In the genomic region with DNA sequence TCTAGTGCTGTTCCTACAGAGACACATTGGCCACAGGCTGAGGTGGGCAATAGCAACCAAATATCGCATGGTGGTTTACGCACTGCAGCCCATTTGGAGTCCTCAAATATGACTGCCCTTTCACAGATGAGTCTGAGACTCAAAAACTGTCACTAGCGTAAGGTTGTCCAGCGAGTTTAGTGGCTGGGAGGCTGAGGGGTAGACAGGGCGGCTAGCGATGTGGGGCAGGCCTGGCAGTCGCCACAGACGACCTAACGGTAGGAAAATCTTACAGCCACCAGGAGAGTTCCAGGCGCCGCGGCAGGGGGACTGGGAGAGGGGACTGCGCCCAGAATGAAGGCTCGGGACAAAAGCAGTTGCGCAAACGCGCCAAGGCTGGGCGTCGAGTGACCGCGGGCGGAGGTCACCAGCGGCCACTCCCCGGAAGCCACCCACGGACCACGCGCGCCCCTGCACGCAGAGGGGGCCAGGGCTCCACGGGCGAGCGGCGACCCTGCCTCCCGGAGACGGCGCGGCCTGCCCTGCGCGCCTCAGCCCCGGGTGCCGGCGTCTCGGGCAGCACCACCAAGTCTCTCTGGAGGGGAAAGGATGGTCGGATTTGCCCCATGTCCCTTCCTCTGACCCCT, we compare ENCODE assay signal across 8 cellular contexts. TPM values are rescaled to one million over a fixed set of nuclear protein-coding genes. Genes with fewer than 3 reads are reported as not detected.
DNase-seq lines count a peak whose midpoint lies in the region; ATAC-seq and TF ChIP-seq lines count a peak whose summit lies in the region.

No MANE protein-coding gene starts in this region.

- TF ChIP-seq EP300 in SK-N-SH (IDR thresholded peaks at IDR 0.05; ENCODE audit: borderline replicate concordance in 1 of 2, low read depth in 1 of 2, low read length in 1 of 2): no peak

- H3K36me3 ChIP-seq in HAP-1 (replicated peaks): no peaks in the 10 kb centered on the region
- H3K36me3 ChIP-seq in SK-N-SH (replicated peaks in 1 of 2; ENCODE audit: control insufficient read depth in 1 of 2, insufficient read depth in 2 of 2, low read length in 1 of 2): peaks cover 0 to 4% of the 10 kb centered on the region in 2 experiments
- no peaks in the 10 kb centered on the region for H3K36me3 ChIP-seq in esophagus squamous epithelium

- peaks cover 23% of the 10 kb centered on the region for H3F3A ChIP-seq in SK-N-SH (replicated peaks; ENCODE audit: insufficient read depth)

- H3K27me3 ChIP-seq in CD4-positive, alpha-beta T cell (ENCODE audit: control insufficient read depth, insufficient read depth, low read length): no peaks in the 10 kb centered on the region
- H3K27me3 ChIP-seq in HAP-1 (ENCODE audit: low read depth): no peaks in the 10 kb centered on the region
- no peaks in the 10 kb centered on the region for H3K27me3 ChIP-seq in SK-N-SH (ENCODE audit: insufficient read depth)
- H3K27me3 ChIP-seq in esophagus squamous epithelium: no peaks in the 10 kb centered on the region

- in situ Hi-C loops in HAP-1 (cut with MboI; ENCODE audit: low sequenced_read_pairs): loop anchor here (25.0 kb wide), 1 partner anchor 471 kb away; a partner anchor contains a TSS

- H3K4me1 Mint-ChIP-seq in CD4-positive, alpha-beta T cell (ENCODE audit: low read depth): peaks cover 61% of the 10 kb centered on the region
- peaks cover 57 to 62% of the 10 kb centered on the region in 2 donors for H3K4me1 Mint-ChIP-seq in natural killer cell treated with Interleukin-12 subunit alpha and Interleukin-12 subunit beta and Interleukin-15 and Interleukin-18, amount 100 ng/mL, for 72 hours (ENCODE audit: low read depth in 2 of 2)

- intact Hi-C loops in CD4-positive, alpha-beta T cell (cut with DNase I, micrococcal nuclease): loop anchor here (5.0 kb wide), 3 partner anchors 101 to 561 kb away; a partner anchor contains a TSS
- intact Hi-C loops in esophagus squamous epithelium (cut with DNase I): no loop called here

- no peak for TF ChIP-seq CTCF in CD4-positive, alpha-beta T cell (IDR thresholded peaks at IDR 0.05)
- TF ChIP-seq CTCF in SK-N-SH (IDR thresholded peaks at IDR 0.05) (no peak), esophagus squamous epithelium (IDR thresholded peaks at IDR 0.05) (no peak)

- no peaks in the 10 kb centered on the region for H3K27me3 Mint-ChIP-seq in CD4-positive, alpha-beta T cell
- H3K27me3 Mint-ChIP-seq in natural killer cell treated with Interleukin-12 subunit alpha and Interleukin-12 subunit beta and Interleukin-15 and Interleukin-18, amount 100 ng/mL, for 72 hours: no peaks in the 10 kb centered on the region

- peaks cover 34% of the 10 kb centered on the region for H3K36me3 Mint-ChIP-seq in CD4-positive, alpha-beta T cell (ENCODE audit: low read depth)
- peaks cover 6% of the 10 kb centered on the region for H3K36me3 Mint-ChIP-seq in natural killer cell treated with Interleukin-12 subunit alpha and Interleukin-12 subunit beta and Interleukin-15 and Interleukin-18, amount 100 ng/mL, for 72 hours

- H4K20me1 ChIP-seq in SK-N-SH (ENCODE audit: insufficient read depth): peaks cover 37% of the 10 kb centered on the region

- H3K27ac ChIP-seq in CD4-positive, alpha-beta T cell (ENCODE audit: low read depth, low read length): peak overlapping the region; percentile 86
- peak overlapping the region; percentile 74 to 93 for H3K27ac ChIP-seq in SK-N-SH (ENCODE audit: low read depth in 2 of 2, low read length in 1 of 2)
- peak overlapping the region; percentile 97 to 100 (median 98) for H3K27ac ChIP-seq in esophagus squamous epithelium

- H3K9ac ChIP-seq in SK-N-SH: peak overlapping the region; percentile 84

- H3K27ac Mint-ChIP-seq in CD4-positive, alpha-beta T cell: peak overlapping the region; percentile 98
- peak overlapping the region; percentile 90 to 98 for H3K27ac Mint-ChIP-seq in natural killer cell treated with Interleukin-12 subunit alpha and Interleukin-12 subunit beta and Interleukin-15 and Interleukin-18, amount 100 ng/mL, for 72 hours

- 46% methylated on average over 14 of the region's 44 CpGs for WGBS in SK-N-SH (ENCODE audit: low lambda C conversion rate)
- WGBS in esophagus squamous epithelium, 2 donors: 1 to 7% methylated on average over 9 to 22 of the region's 44 CpGs

- CTCF ChIA-PET in CD4-positive, alpha-beta T cell (lab: Charles Lee): no interaction called here
- CTCF ChIA-PET in SK-N-SH (lab: Yijun Ruan, JAX): interaction anchor here (0.9 kb wide), 1 partner anchor 245 kb away, joined by 3 read pairs; no protein-coding TSS in a partner anchor

- H3K9me3 Mint-ChIP-seq in CD4-positive, alpha-beta T cell: no peaks in the 10 kb centered on the region
- H3K9me3 Mint-ChIP-seq in natural killer cell treated with Interleukin-12 subunit alpha and Interleukin-12 subunit beta and Interleukin-15 and Interleukin-18, amount 100 ng/mL, for 72 hours: no peaks in the 10 kb centered on the region

- TF ChIP-seq POLR2A in esophagus squamous epithelium (IDR thresholded peaks at IDR 0.05): no peak

- H3K4me1 ChIP-seq in HAP-1 (peaks cover 50% of the 10 kb centered on the region), SK-N-SH (ENCODE audit: control insufficient read depth in 1 of 2, insufficient read depth in 2 of 2, low read depth in 1 of 2, low read length in 1 of 2) (peaks cover 19 to 27% of the 10 kb centered on the region in 2 experiments), esophagus squamous epithelium (peaks cover 22 to 63% (median 34%) of the 10 kb centered on the region in 3 donors)

- no peaks in the 10 kb centered on the region for H3K9me2 ChIP-seq in SK-N-SH

- peak overlapping the region; percentile 93 for H3K4me3 Mint-ChIP-seq in CD4-positive, alpha-beta T cell
- H3K4me3 Mint-ChIP-seq in natural killer cell treated with Interleukin-12 subunit alpha and Interleukin-12 subunit beta and Interleukin-15 and Interleukin-18, amount 100 ng/mL, for 72 hours: peak overlapping the region; percentile 85

- TF ChIP-seq RAD21 in SK-N-SH (IDR thresholded peaks at IDR 0.05; ENCODE audit: low read length): no peak

- no peak for ATAC-seq in CD4-positive, alpha-beta T cell (ENCODE audit: poor library complexity)
- peak; percentile 29 to 43 for ATAC-seq in natural killer cell treated with Interleukin-12 subunit alpha and Interleukin-12 subunit beta and Interleukin-15 and Interleukin-18, amount 100 ng/mL, for 72 hours
- ATAC-seq in HG02840 (IDR thresholded peaks at IDR 0.05; ENCODE audit: low FRiP score, unreplicated experiment) (no peak), GM21360 (IDR thresholded peaks at IDR 0.05; ENCODE audit: unreplicated experiment) (no peak)

- peak overlapping the region; percentile 90 for H3K4me2 ChIP-seq in SK-N-SH

- H3K9me3 ChIP-seq in CD4-positive, alpha-beta T cell (ENCODE audit: control insufficient read depth, low read length): no peaks in the 10 kb centered on the region
- H3K9me3 ChIP-seq in HAP-1: no peaks in the 10 kb centered on the region
- H3K9me3 ChIP-seq in SK-N-SH: no peaks in the 10 kb centered on the region
- no peaks in the 10 kb centered on the region for H3K9me3 ChIP-seq in esophagus squamous epithelium

- H3K79me2 ChIP-seq in SK-N-SH (ENCODE audit: insufficient read depth): peaks cover 38% of the 10 kb centered on the region

- POLR2A ChIA-PET in CD4-positive, alpha-beta T cell (lab: Charles Lee): interaction anchor here (5.4 kb wide), 1 partner anchor 9 kb away, joined by 99 read pairs; a partner anchor contains a TSS
- POLR2A ChIA-PET in SK-N-SH (lab: Yijun Ruan, JAX): no interaction called here

- peak overlapping the region; percentile 52; the same call in 1 of the 2 replicates for H2AFZ ChIP-seq in SK-N-SH (ENCODE audit: low read depth)

- DNase-seq in CD4-positive, alpha-beta T cell: no peak
- DNase-seq in HAP-1 (ENCODE audit: low spot score in 2 of 2) (peak in 1 of 2 experiments; percentile 63), SK-N-SH (no peak), esophagus squamous epithelium (lab: John Stamatoyannopoulos, UW) (no peak)
- peak; percentile 86 for DNase-seq in natural killer cell treated with Interleukin-12 subunit alpha and Interleukin-12 subunit beta and Interleukin-15 and Interleukin-18, amount 100 ng/mL, for 72 hours (ENCODE audit: low spot score)
- DNase-seq in activated CD8-positive, alpha-beta memory T cell treated with anti-CD3 and anti-CD28 coated beads for 24 hours: no peak

- H3K4me3 ChIP-seq in HAP-1 (peak overlapping the region; percentile 43), SK-N-SH (ENCODE audit: low read depth in 2 of 2, low read length in 1 of 2) (peak overlapping the region; percentile 78 to 79), esophagus squamous epithelium (peak overlapping the region; percentile 68 to 94 (median 76))

TF ChIP-seq in SK-N-SH, 30 proteins besides CTCF, POLR2A, EP300 and RAD21 (continues in another document):
- TF ChIP-seq GABPA (IDR thresholded peaks at IDR 0.05; ENCODE audit: low read depth) (no peak), EZH2phosphoT487 (IDR thresholded peaks at IDR 0.05; ENCODE audit: borderline replicate concordance, low read depth) (no peak), RXRA (IDR thresholded peaks at IDR 0.05; ENCODE audit: borderline replicate concordance, low read depth) (no peak), NFIC (IDR thresholded peaks at IDR 0.05; ENCODE audit: borderline replicate concordance) (no peak), RFX5 (IDR thresholded peaks at IDR 0.05; ENCODE audit: low read length) (no peak), POLR2AphosphoS5 (IDR thresholded peaks at IDR 0.05; ENCODE audit: low read depth, low read length) (no peak; the same call in 1 of the 2 replicates), TCF12 (IDR thresholded peaks at IDR 0.05) (no peak)
- TF ChIP-seq, protein P1, sequence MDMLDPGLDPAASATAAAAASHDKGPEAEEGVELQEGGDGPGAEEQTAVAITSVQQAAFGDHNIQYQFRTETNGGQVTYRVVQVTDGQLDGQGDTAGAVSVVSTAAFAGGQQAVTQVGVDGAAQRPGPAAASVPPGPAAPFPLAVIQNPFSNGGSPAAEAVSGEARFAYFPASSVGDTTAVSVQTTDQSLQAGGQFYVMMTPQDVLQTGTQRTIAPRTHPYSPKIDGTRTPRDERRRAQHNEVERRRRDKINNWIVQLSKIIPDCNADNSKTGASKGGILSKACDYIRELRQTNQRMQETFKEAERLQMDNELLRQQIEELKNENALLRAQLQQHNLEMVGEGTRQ (IDR thresholded peaks at IDR 0.05; ENCODE audit: borderline replicate concordance, low read depth, low read length): no peak

RNA-seq across cellular contexts. Expression of a gene that starts 0.7 kb away (rescaled TPM):
- 10 to 100 TPM; 92.4 to 96.6 TPM for total RNA-seq in CD4-positive, alpha-beta T cell
- 33.7 and 36.9 TPM in 2 replicates for polyA plus RNA-seq in SK-N-SH (2012; rRNA removed)
- polyA plus RNA-seq in SK-N-SH (2012; cell fraction: cytosol; rRNA removed): 59.8 and 68.6 TPM in 2 replicates
- 15.8 and 26.7 TPM in 2 replicates for polyA plus RNA-seq in SK-N-SH (2012; cell fraction: nucleus; rRNA removed)
- total RNA-seq in esophagus squamous epithelium: 10 to 100 TPM; 14.2 to 38.0 (median 24.4) TPM
- total RNA-seq in natural killer cell treated with Interleukin-12 subunit alpha and Interleukin-12 subunit beta and Interleukin-15 and Interleukin-18, amount 100 ng/mL, for 72 hours: 10 to 100 TPM; 41.0 to 84.2 TPM

RNA-seq across cellular contexts. Expression of a gene that starts 7.9 kb away (rescaled TPM):
- total RNA-seq in CD4-positive, alpha-beta T cell: 10 to 100 TPM; 35.7 to 38.9 TPM
- polyA plus RNA-seq in SK-N-SH (2012; rRNA removed): 14.2 and 15.3 TPM in 2 replicates
- 4.5 and 8.4 TPM in 2 replicates for polyA plus RNA-seq in SK-N-SH (2012; cell fraction: cytosol; rRNA removed)
- 45.0 and 46.1 TPM in 2 replicates for polyA plus RNA-seq in SK-N-SH (2012; cell fraction: nucleus; rRNA removed)
- 10 to 100 TPM; 18.3 to 43.7 (median 21.2) TPM for total RNA-seq in esophagus squamous epithelium
- 10 to 100 TPM; 30.5 to 36.9 TPM for total RNA-seq in natural killer cell treated with Interleukin-12 subunit alpha and Interleukin-12 subunit beta and Interleukin-15 and Interleukin-18, amount 100 ng/mL, for 72 hours

Comparison
In these comparisons a context has a peak if more than half of its experiments do, and no peak if none do; other contexts are left out.
1. ATAC-seq: peak in natural killer cell treated with Interleukin-12 subunit alpha and Interleukin-12 subunit beta and Interleukin-15 and Interleukin-18, amount 100 ng/mL, for 72 hours (2 of 2); none in CD4-positive, alpha-beta T cell (single experiment), HG02840 (single experiment) and GM21360 (single experiment).
2. Peak in every context shown above with its lines, with median percentiles within 50 percentile points of each other: H3K27ac ChIP-seq and H3K4me3 ChIP-seq.